In the genomic region with DNA sequence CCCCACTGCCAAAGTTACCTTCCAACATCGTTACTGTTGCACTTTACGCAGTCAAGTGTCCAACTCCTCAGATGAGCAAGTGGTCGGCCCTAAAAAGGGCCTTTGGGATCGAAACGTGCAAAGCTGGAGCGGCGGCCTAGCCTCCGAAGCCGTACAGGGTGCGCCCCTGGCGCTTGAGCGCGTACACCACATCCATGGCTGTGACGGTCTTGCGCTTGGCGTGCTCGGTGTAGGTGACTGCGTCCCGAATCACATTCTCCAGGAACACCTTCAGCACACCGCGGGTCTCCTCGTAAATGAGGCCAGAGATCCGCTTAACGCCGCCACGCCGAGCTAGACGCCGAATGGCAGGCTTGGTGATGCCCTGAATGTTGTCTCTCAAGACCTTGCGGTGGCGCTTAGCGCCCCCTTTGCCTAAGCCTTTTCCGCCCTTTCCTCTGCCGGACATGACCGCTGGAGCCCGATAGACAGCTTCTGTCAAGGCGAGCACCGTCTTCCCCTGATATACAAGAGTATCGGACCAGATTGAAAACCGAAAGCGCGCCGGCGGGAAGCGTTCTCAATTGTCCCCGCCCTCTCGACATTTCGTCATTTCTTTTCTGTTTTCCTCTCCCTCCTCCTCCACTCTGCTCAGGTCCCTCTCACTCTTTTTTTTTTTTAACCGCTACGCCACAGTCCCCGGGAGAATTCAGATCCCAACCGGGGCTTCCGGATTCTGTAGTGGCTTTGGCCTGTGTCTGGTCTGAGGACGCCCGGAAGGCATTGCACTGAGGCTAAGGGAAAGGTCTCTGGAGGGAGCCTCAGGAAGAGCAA, we compare ENCODE assay signal across 8 cellular contexts. TPM values are rescaled to one million over a fixed set of nuclear protein-coding genes. Genes with fewer than 3 reads are reported as not detected.
A peak's percentile ranks its signal among the peaks of the same experiment; 100 is the strongest.
DNase-seq lines count a peak whose midpoint lies in the region; ATAC-seq, FAIRE-seq and TF ChIP-seq lines count a peak whose summit lies in the region.
"Not testable (repeated sequence)": the region's sequence is repeated elsewhere in the genome, so short reads cannot be mapped to it uniquely, and the experiment has no call there.

No MANE protein-coding gene starts in this region.

- H3K27me3 Mint-ChIP-seq in activated B cell treated with CpG ODN at 0.5 μM for 24 hours = not testable (repeated sequence)

- H3K36me3 Mint-ChIP-seq in activated B cell treated with CpG ODN at 0.5 μM for 24 hours (ENCODE audit: low read depth) = not testable (repeated sequence)

- not testable (repeated sequence) for DNase-seq in GM19239 (ENCODE audit: insufficient read length, low spot score); activated B cell treated with CpG ODN at 0.5 μM for 24 hours; Right ventricle myocardium superior; sciatic nerve (ENCODE audit: low spot score)

- not testable (repeated sequence) for H3K4me3 Mint-ChIP-seq in activated B cell treated with CpG ODN at 0.5 μM for 24 hours

- ATAC-seq in GM21576 (IDR thresholded peaks at IDR 0.05; ENCODE audit: unreplicated experiment) = peak; percentile 51
- peak; percentile 65 for ATAC-seq in HG02938 (IDR thresholded peaks at IDR 0.05; ENCODE audit: unreplicated experiment)
- ATAC-seq in HG03378 (IDR thresholded peaks at IDR 0.05; ENCODE audit: unreplicated experiment) = peak; percentile 57
- ATAC-seq in activated B cell treated with CpG ODN at 0.5 μM for 24 hours (ENCODE audit: low read depth) = peak; percentile 81
- peak; percentile 91 for ATAC-seq in Right ventricle myocardium superior (ENCODE audit: poor library complexity)
- ATAC-seq in sciatic nerve = peak; percentile 94

- CTCF ChIA-PET in activated B cell treated with CpG ODN at 0.5 μM for 24 hours (lab: Charles Lee) = not testable (repeated sequence)

- H3K4me1 Mint-ChIP-seq in activated B cell treated with CpG ODN at 0.5 μM for 24 hours = not testable (repeated sequence)

- POLR2A ChIA-PET in activated B cell treated with CpG ODN at 0.5 μM for 24 hours (lab: Charles Lee) = not testable (repeated sequence)

- not testable (repeated sequence) for H3K9me3 Mint-ChIP-seq in activated B cell treated with CpG ODN at 0.5 μM for 24 hours

- intact Hi-C loops in activated B cell treated with CpG ODN at 0.5 μM for 24 hours (cut with micrococcal nuclease); Right ventricle myocardium superior (cut with DNase I); sciatic nerve (cut with DNase I): not testable (repeated sequence)

- not testable (repeated sequence) for H3K27ac Mint-ChIP-seq in activated B cell treated with CpG ODN at 0.5 μM for 24 hours

- FAIRE-seq in G401.6 (lab: Jason Lieb, UNC) (peak; percentile 87), GM19239 (lab: Jason Lieb, UNC) (peak; percentile 89)

- not testable (repeated sequence) for TF ChIP-seq CTCF in activated B cell treated with CpG ODN at 0.5 μM for 24 hours (IDR thresholded peaks at IDR 0.05)

RNA-seq across cellular contexts. Expression of a gene that starts 38.5 kb away (rescaled TPM):
- 10.2 and 11.6 TPM in 2 replicates for total RNA-seq in activated B cell treated with CpG ODN at 0.5 μM for 24 hours
- 16.9 TPM for total RNA-seq in Right ventricle myocardium superior
- total RNA-seq in sciatic nerve = 13.7 TPM

RNA-seq across cellular contexts. Expression of a gene that starts 56.8 kb away (rescaled TPM):
- total RNA-seq in activated B cell treated with CpG ODN at 0.5 μM for 24 hours = 0.07 and 0.12 TPM in 2 replicates
- 0.32 TPM for total RNA-seq in Right ventricle myocardium superior
- 1.7 TPM for total RNA-seq in sciatic nerve
